ENCODE assay signal across 13 cellular contexts in genomic region chr1:58774027-58774426, GRCh38. TPM values are rescaled to one million over a fixed set of nuclear protein-coding genes. Genes with fewer than 3 reads are reported as not detected.
A peak's percentile ranks its signal among the peaks of the same experiment; 100 is the strongest.
DNase-seq lines count a peak whose midpoint lies in the region; ATAC-seq and TF ChIP-seq lines count a peak whose summit lies in the region.
"Had no signal": no experiment of that assay in that cellular context is flagged by ENCODE, and none has a peak within 500 bp of the region (broad histone marks: within the 10 kb centered on the region; RNA-seq: fewer than 3 reads in every experiment).

No MANE protein-coding gene starts in this region.

- ATAC-seq in GM18909 (IDR thresholded peaks at IDR 0.05; ENCODE audit: poor library complexity, unreplicated experiment) (peak; percentile 9), gastroesophageal sphincter (no peak)
- peak; percentile 66 to 69 for ATAC-seq in stimulated activated naive B cell treated with anti-CD40 and anti-IgM and Interleukin-4, amounts not matched to agents 10 μg/mL and 1 μg/mL and 100 μg/mL, for 72 hours (replicated peaks)
- ATAC-seq: effector memory CD8-positive, alpha-beta T cell had no signal

- H2BK120ac ChIP-seq in mesendoderm (ENCODE audit: low read depth, low read length) = no peak overlapping the region

- H3K18ac ChIP-seq in mesendoderm (ENCODE audit: low read length) = no peak overlapping the region

- no peaks in the 10 kb centered on the region for H3K79me1 ChIP-seq in mesendoderm (ENCODE audit: low read length)

- no peak for TF ChIP-seq EP300 in gastroesophageal sphincter (IDR thresholded peaks at IDR 0.05)

- H3K4me1 Mint-ChIP-seq in stimulated activated naive B cell treated with anti-CD40 and anti-IgM and Interleukin-4, amounts not matched to agents 10 μg/mL and 1 μg/mL and 100 μg/mL, for 72 hours = peaks cover 20% of the 10 kb centered on the region in 2 donors
- H3K4me1 Mint-ChIP-seq in activated T-helper 1 cell treated with anti-CD3 and anti-CD28 coated beads, Interleukin-12 subunit alpha, Interleukin-12 subunit beta, Interleukin-2, Interleukin-4 antibody, amounts not matched to agents 30 ng/mL and 10 ng/mL and 1 ng/mL, durations not matched to agents 14 hours and 24 hours and 36 hours (ENCODE audit: low read depth) = peaks cover 13% of the 10 kb centered on the region

- H3K4me3 Mint-ChIP-seq in stimulated activated naive B cell treated with anti-CD40 and anti-IgM and Interleukin-4, amounts not matched to agents 10 μg/mL and 1 μg/mL and 100 μg/mL, for 72 hours = peak overlapping the region in 1 of 2 donors; percentile 7
- H3K4me3 Mint-ChIP-seq in activated T-helper 1 cell treated with anti-CD3 and anti-CD28 coated beads, Interleukin-12 subunit alpha, Interleukin-12 subunit beta, Interleukin-2, Interleukin-4 antibody, amounts not matched to agents 30 ng/mL and 10 ng/mL and 1 ng/mL, durations not matched to agents 14 hours and 24 hours and 36 hours = no peak overlapping the region
- H3K4me3 Mint-ChIP-seq: effector memory CD8-positive, alpha-beta T cell had no signal

- no peaks in the 10 kb centered on the region for H3K79me2 ChIP-seq in mesendoderm (ENCODE audit: control insufficient read depth, insufficient read depth, low read length)

- no peaks in the 10 kb centered on the region for H3K27me3 ChIP-seq in gastroesophageal sphincter
- no peaks in the 10 kb centered on the region for H3K27me3 ChIP-seq in mesendoderm (ENCODE audit: insufficient read depth, low read length, poor library complexity)
- H3K27me3 ChIP-seq: ovary, tibial nerve had no signal

- H2BK5ac ChIP-seq in mesendoderm (ENCODE audit: low read length) = no peak overlapping the region

- H3K9me3 Mint-ChIP-seq in stimulated activated naive B cell treated with anti-CD40 and anti-IgM and Interleukin-4, amounts not matched to agents 10 μg/mL and 1 μg/mL and 100 μg/mL, for 72 hours = no peaks in the 10 kb centered on the region
- no peaks in the 10 kb centered on the region for H3K9me3 Mint-ChIP-seq in activated T-helper 1 cell treated with anti-CD3 and anti-CD28 coated beads, Interleukin-12 subunit alpha, Interleukin-12 subunit beta, Interleukin-2, Interleukin-4 antibody, amounts not matched to agents 30 ng/mL and 10 ng/mL and 1 ng/mL, durations not matched to agents 14 hours and 24 hours and 36 hours
- H3K9me3 Mint-ChIP-seq: CD4-positive, alpha-beta memory T cell; effector memory CD8-positive, alpha-beta T cell had no signal

- no peak overlapping the region for H4K5ac ChIP-seq in mesendoderm (ENCODE audit: low read length)

- H3K27ac Mint-ChIP-seq in stimulated activated naive B cell treated with anti-CD40 and anti-IgM and Interleukin-4, amounts not matched to agents 10 μg/mL and 1 μg/mL and 100 μg/mL, for 72 hours = peak overlapping the region; percentile 84
- H3K27ac Mint-ChIP-seq in activated T-helper 1 cell treated with anti-CD3 and anti-CD28 coated beads, Interleukin-12 subunit alpha, Interleukin-12 subunit beta, Interleukin-2, Interleukin-4 antibody, amounts not matched to agents 30 ng/mL and 10 ng/mL and 1 ng/mL, durations not matched to agents 14 hours and 24 hours and 36 hours = no peak overlapping the region

- TF ChIP-seq POLR2A in gastroesophageal sphincter (IDR thresholded peaks at IDR 0.05) = no peak

- TF ChIP-seq CTCF in gastroesophageal sphincter (IDR thresholded peaks at IDR 0.05) = no peak

- intact Hi-C loops in activated T-helper 1 cell treated with anti-CD3 and anti-CD28 coated beads, Interleukin-12 subunit alpha, Interleukin-12 subunit beta, Interleukin-2, Interleukin-4 antibody, amounts not matched to agents 30 ng/mL and 10 ng/mL and 1 ng/mL, durations not matched to agents 14 hours and 24 hours and 36 hours (cut with micrococcal nuclease) = no loop called here

- no peak overlapping the region for H3K4me2 ChIP-seq in mesendoderm (ENCODE audit: low read length)

- no peak overlapping the region for H2BK15ac ChIP-seq in mesendoderm (replicated peaks; ENCODE audit: low read depth)

- H3K9ac ChIP-seq in mesendoderm (ENCODE audit: low read length) = no peak overlapping the region

- H3K4me1 ChIP-seq in gastroesophageal sphincter (peaks cover 0 to 17% (median 11%) of the 10 kb centered on the region in 3 donors), mesendoderm (ENCODE audit: control insufficient read depth, low read depth, low read length) (no peaks in the 10 kb centered on the region)

- peaks cover 0 to 2% of the 10 kb centered on the region in 2 donors for H3K27me3 Mint-ChIP-seq in stimulated activated naive B cell treated with anti-CD40 and anti-IgM and Interleukin-4, amounts not matched to agents 10 μg/mL and 1 μg/mL and 100 μg/mL, for 72 hours
- no peaks in the 10 kb centered on the region for H3K27me3 Mint-ChIP-seq in activated T-helper 1 cell treated with anti-CD3 and anti-CD28 coated beads, Interleukin-12 subunit alpha, Interleukin-12 subunit beta, Interleukin-2, Interleukin-4 antibody, amounts not matched to agents 30 ng/mL and 10 ng/mL and 1 ng/mL, durations not matched to agents 14 hours and 24 hours and 36 hours (ENCODE audit: insufficient read depth)
- H3K27me3 Mint-ChIP-seq: CD4-positive, alpha-beta memory T cell had no signal

- H3K4ac ChIP-seq in mesendoderm (ENCODE audit: low read depth, low read length) = no peak overlapping the region

- H3K27ac ChIP-seq in gastroesophageal sphincter (peak overlapping the region in 3 of 4 donors; percentile 70 to 80 (median 78)), mesendoderm (ENCODE audit: low read depth, low read length) (no peak overlapping the region)
- H3K27ac ChIP-seq: ovary had no signal

- no peaks in the 10 kb centered on the region for H3K9me3 ChIP-seq in gastroesophageal sphincter
- H3K9me3 ChIP-seq: ovary, tibial nerve had no signal

- no peaks in the 10 kb centered on the region for H3K36me3 ChIP-seq in gastroesophageal sphincter
- no peaks in the 10 kb centered on the region for H3K36me3 ChIP-seq in mesendoderm (ENCODE audit: control insufficient read depth, insufficient read depth, low read length)
- H3K36me3 ChIP-seq: ovary, tibial nerve had no signal

- H3K56ac ChIP-seq in mesendoderm (ENCODE audit: low read length) = no peak overlapping the region

- H3K4me3 ChIP-seq in gastroesophageal sphincter = no peak overlapping the region
- no peak overlapping the region for H3K4me3 ChIP-seq in mesendoderm (ENCODE audit: low read length)
- H3K4me3 ChIP-seq: ovary, tibial nerve had no signal

- DNase-seq in MV-4-11 (lab: John Stamatoyannopoulos, UW) (peak; percentile 36), mesendoderm (no peak), NCI-H2081 (lab: John Stamatoyannopoulos, UW) (no peak), NCI-H345 treated with DMSO at 0.1 percent for 48 hours (lab: John Stamatoyannopoulos, UW; ENCODE audit: unreplicated experiment) (no peak)
- no peak for DNase-seq in stimulated activated naive B cell treated with anti-CD40 and anti-IgM and Interleukin-4, amounts not matched to agents 10 μg/mL and 1 μg/mL and 100 μg/mL, for 72 hours
- DNase-seq in activated T-helper 1 cell treated with anti-CD3 and anti-CD28 coated beads, Interleukin-12 subunit alpha, Interleukin-12 subunit beta, Interleukin-2, Interleukin-4 antibody, amounts not matched to agents 30 ng/mL and 10 ng/mL and 1 ng/mL, durations not matched to agents 14 hours and 24 hours and 36 hours (ENCODE audit: low spot score) = no peak
- DNase-seq: activated effector memory CD4-positive, alpha-beta T cell treated with Interleukin-2 at 50 U/mL for 16 hours; effector memory CD8-positive, alpha-beta T cell had no signal

- peaks cover 0 to 3% of the 10 kb centered on the region in 2 donors for H3K36me3 Mint-ChIP-seq in stimulated activated naive B cell treated with anti-CD40 and anti-IgM and Interleukin-4, amounts not matched to agents 10 μg/mL and 1 μg/mL and 100 μg/mL, for 72 hours
- H3K36me3 Mint-ChIP-seq in activated T-helper 1 cell treated with anti-CD3 and anti-CD28 coated beads, Interleukin-12 subunit alpha, Interleukin-12 subunit beta, Interleukin-2, Interleukin-4 antibody, amounts not matched to agents 30 ng/mL and 10 ng/mL and 1 ng/mL, durations not matched to agents 14 hours and 24 hours and 36 hours (ENCODE audit: low read depth) = peaks cover 4% of the 10 kb centered on the region
- H3K36me3 Mint-ChIP-seq: CD4-positive, alpha-beta memory T cell had no signal

- no peak overlapping the region for H2AK5ac ChIP-seq in mesendoderm (ENCODE audit: low read length)

- no peak overlapping the region for H4K8ac ChIP-seq in mesendoderm (ENCODE audit: low read depth, low read length)

- H3K23ac ChIP-seq in mesendoderm (ENCODE audit: low read length) = no peak overlapping the region

- WGBS in gastroesophageal sphincter (ENCODE audit: low coverage in 1 of 2), 2 donors = 70 to 89% methylated on average over 1 of the region's 1 CpG
- WGBS in mesendoderm (ENCODE audit: extremely low coverage, insufficient coverage, low lambda C conversion rate) = no CpG with 5 or more reads among the region's 1 CpG

RNA-seq across cellular contexts. Expression of gene JUN, which starts 9.8 kb away (rescaled TPM):
- total RNA-seq in gastroesophageal sphincter = 100 to 1,000 TPM; 102 to 145 (median 105) TPM
- total RNA-seq in activated T-helper 1 cell treated with anti-CD3 and anti-CD28 coated beads, Interleukin-12 subunit alpha, Interleukin-12 subunit beta, Interleukin-2, Interleukin-4 antibody, amounts not matched to agents 30 ng/mL and 10 ng/mL and 1 ng/mL, durations not matched to agents 14 hours and 24 hours and 36 hours = 68.5 and 71.6 TPM in 2 replicates
- polyA plus RNA-seq in mesendoderm (2013, experiment 1 of 2) = 11.0 TPM
- polyA plus RNA-seq in mesendoderm (2013, experiment 2 of 2) = 12.2 TPM
